Comparison of ENCODE assay signal across 11 cellular contexts in genomic region chr5:141957367-141957993, GRCh38. TPM values are rescaled to one million over a fixed set of nuclear protein-coding genes. Genes with fewer than 3 reads are reported as not detected.
DNase-seq lines count a peak whose midpoint lies in the region; ATAC-seq and TF ChIP-seq lines count a peak whose summit lies in the region.
"Had no signal": no experiment of that assay in that cellular context is flagged by ENCODE, and none has a peak within 500 bp of the region (broad histone marks: within the 10 kb centered on the region; RNA-seq: fewer than 3 reads in every experiment).

No MANE protein-coding gene starts in this region.

- no peak for TF ChIP-seq POLR2A in suprapubic skin (IDR thresholded peaks at IDR 0.05)

- TF ChIP-seq EP300 in suprapubic skin (IDR thresholded peaks at IDR 0.05), result no peak

- H3K9me3 ChIP-seq in right atrium auricular region (no peaks in the 10 kb centered on the region), suprapubic skin (no peaks in the 10 kb centered on the region)
- H3K9me3 ChIP-seq in effector memory CD4-positive, alpha-beta T cell (ENCODE audit: control insufficient read depth, low read length), result no peaks in the 10 kb centered on the region

- TF ChIP-seq CTCF in right atrium auricular region (IDR thresholded peaks at IDR 0.05) (no peak), endothelial cell (IDR thresholded peaks at IDR 0.05; ENCODE audit: unreplicated experiment) (no peak), suprapubic skin (IDR thresholded peaks at IDR 0.05) (no peak)

- ATAC-seq in Right ventricle myocardium superior (ENCODE audit: poor library complexity) (no peak), GM21360 (IDR thresholded peaks at IDR 0.05; ENCODE audit: unreplicated experiment) (no peak)

- peak overlapping the region; percentile 29 to 36 for H3K4me3 ChIP-seq in right atrium auricular region
- H3K4me3 ChIP-seq in suprapubic skin, result peak overlapping the region; percentile 10
- H3K4me3 ChIP-seq in effector memory CD4-positive, alpha-beta T cell (ENCODE audit: insufficient read depth, low read depth, low read length, poor library complexity, severe bottlenecking), result no peak overlapping the region

- no peaks in the 10 kb centered on the region for H3K36me3 ChIP-seq in right atrium auricular region
- H3K36me3 ChIP-seq in suprapubic skin, result no peaks in the 10 kb centered on the region
- no peaks in the 10 kb centered on the region for H3K36me3 ChIP-seq in effector memory CD4-positive, alpha-beta T cell (ENCODE audit: control insufficient read depth, insufficient read depth, low read length)

- peaks cover 19% of the 10 kb centered on the region for H3K36me3 Mint-ChIP-seq in endothelial cell (ENCODE audit: low read depth, unreplicated experiment)

- peak overlapping the region; percentile 89 for H3K4me3 Mint-ChIP-seq in endothelial cell (ENCODE audit: unreplicated experiment)

- peaks cover 16% of the 10 kb centered on the region for H3K27me3 Mint-ChIP-seq in endothelial cell (ENCODE audit: unreplicated experiment)

- intact Hi-C loops in Right ventricle myocardium superior (cut with DNase I), result loop anchor here (5.0 kb wide), 1 partner anchor 35 kb away; the partner anchor contains the start of gene DELE1

- peak overlapping the region; percentile 98 for H3K27ac Mint-ChIP-seq in endothelial cell (ENCODE audit: unreplicated experiment)

- H3K4me1 ChIP-seq in right atrium auricular region, result peaks cover 4 to 29% of the 10 kb centered on the region in 2 donors
- H3K4me1 ChIP-seq in suprapubic skin, result peaks cover 24% of the 10 kb centered on the region
- peaks cover 28% of the 10 kb centered on the region for H3K4me1 ChIP-seq in effector memory CD4-positive, alpha-beta T cell (ENCODE audit: control insufficient read depth, insufficient read depth, low read length, poor library complexity, severe bottlenecking)

- peak overlapping the region; percentile 41 to 64 for H3K27ac ChIP-seq in right atrium auricular region
- no peak overlapping the region for H3K27ac ChIP-seq in suprapubic skin
- no peak overlapping the region for H3K27ac ChIP-seq in effector memory CD4-positive, alpha-beta T cell (ENCODE audit: insufficient read depth, low read length, poor library complexity, severe bottlenecking)
- H3K27ac ChIP-seq: KMS-11 had no signal

- 53% methylated on average over 11 of the region's 16 CpGs for WGBS in suprapubic skin

- DNase-seq in right atrium auricular region (ENCODE audit: low spot score) (no peak), Right ventricle myocardium superior (no peak), NCI-H524 treated with DMSO at 0.1 percent for 48 hours (lab: John Stamatoyannopoulos, UW) (peak; percentile 24), endothelial cell (ENCODE audit: low spot score) (no peak), suprapubic skin (ENCODE audit: low spot score in 2 of 2) (no peak), occipital lobe (lab: John Stamatoyannopoulos, UW) (no peak)
- no peak for DNase-seq in effector memory CD4-positive, alpha-beta T cell
- DNase-seq: NCI-H446 treated with DMSO at 0.1 percent for 48 hours had no signal

- H3K4me1 Mint-ChIP-seq in endothelial cell (ENCODE audit: unreplicated experiment), result peaks cover 83% of the 10 kb centered on the region

- no peaks in the 10 kb centered on the region for H3K9me3 Mint-ChIP-seq in endothelial cell (ENCODE audit: unreplicated experiment)

- H3K27me3 ChIP-seq in right atrium auricular region, result no peaks in the 10 kb centered on the region
- H3K27me3 ChIP-seq in suprapubic skin, result no peaks in the 10 kb centered on the region
- no peaks in the 10 kb centered on the region for H3K27me3 ChIP-seq in effector memory CD4-positive, alpha-beta T cell (replicated peaks; ENCODE audit: control insufficient read depth, insufficient read depth, low read length, poor library complexity, severe bottlenecking)

RNA-seq across cellular contexts. Expression of gene PCDH12, which starts 0.5 kb away (rescaled TPM):
- total RNA-seq in right atrium auricular region (1 to 10 TPM; 7.6 to 8.8 TPM), Right ventricle myocardium superior (9.2 TPM), endothelial cell (ENCODE audit: unreplicated experiment) (64.0 TPM), suprapubic skin (1 to 10 TPM in 1 of 4 donors, under 1 TPM in 3; 0.44 to 2.0 (median 0.82) TPM), occipital lobe (2.8 TPM)
- total RNA-seq: SK-MEL-5 had no signal

RNA-seq across cellular contexts. Expression of gene RNF14, which starts 11.4 kb away (rescaled TPM):
- total RNA-seq in right atrium auricular region (10 to 100 TPM; 59.7 to 74.6 TPM), Right ventricle myocardium superior (104 TPM), endothelial cell (ENCODE audit: unreplicated experiment) (51.6 TPM), suprapubic skin (10 to 100 TPM; 33.8 to 53.5 (median 45.7) TPM), occipital lobe (72.1 TPM)

RNA-seq across cellular contexts. Expression of gene DELE1, which starts 33.8 kb away (rescaled TPM):
- 10 to 100 TPM; 49.5 to 89.1 TPM for total RNA-seq in right atrium auricular region
- total RNA-seq in Right ventricle myocardium superior, result 99.4 TPM
- 115 TPM for total RNA-seq in endothelial cell (ENCODE audit: unreplicated experiment)
- total RNA-seq in suprapubic skin, result 10 to 100 TPM; 42.5 to 99.6 (median 59.9) TPM
- total RNA-seq in occipital lobe, result 39.0 TPM

RNA-seq across cellular contexts. Expression of gene GNPDA1, which starts 55.3 kb away (rescaled TPM):
- total RNA-seq in right atrium auricular region, result 10 to 100 TPM; 12.4 to 16.8 TPM
- total RNA-seq in Right ventricle myocardium superior, result 22.7 TPM
- total RNA-seq in endothelial cell (ENCODE audit: unreplicated experiment), result 59.5 TPM
- 10 to 100 TPM; 15.0 to 34.4 (median 24.3) TPM for total RNA-seq in suprapubic skin
- total RNA-seq in occipital lobe, result 20.3 TPM

Comparison
In these comparisons a context has a peak if more than half of its experiments do, and no peak if none do; other contexts are left out.
1. H3K27ac ChIP-seq: peak in right atrium auricular region (2 of 2); none in suprapubic skin (single experiment) and effector memory CD4-positive, alpha-beta T cell (single experiment).